Comparison of ENCODE assay signal across 28 cellular contexts in the genomic region with DNA sequence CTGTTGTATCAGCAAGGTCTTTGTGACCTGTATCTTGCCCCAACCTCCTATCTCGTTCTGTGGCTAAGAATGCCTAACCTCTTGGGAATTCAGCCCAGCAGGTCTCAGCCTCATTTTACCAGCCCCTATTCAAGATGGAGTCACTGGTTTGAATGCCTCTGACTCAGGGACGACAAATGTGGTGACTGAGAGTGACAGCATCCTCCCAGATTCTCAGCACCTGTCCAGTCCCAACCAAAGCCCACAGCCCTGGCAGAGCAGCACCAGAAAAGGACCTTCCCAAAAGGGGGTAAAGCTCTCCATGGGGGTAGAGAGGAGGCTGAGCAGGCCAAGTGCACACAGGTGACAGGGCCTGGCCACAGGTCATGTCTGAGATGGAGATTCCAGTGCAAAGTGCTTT.
"Had no signal": no experiment of that assay in that cellular context is flagged by ENCODE, and none has a peak within 500 bp of the region (broad histone marks: within the 10 kb centered on the region; RNA-seq: fewer than 3 reads in every experiment).

No MANE protein-coding gene starts in this region.

- H3K9me3 ChIP-seq: ascending aorta had no signal

- H3K27ac ChIP-seq: ascending aorta, Peyer's patch had no signal

- H3K36me3 ChIP-seq: ascending aorta, Peyer's patch had no signal

- DNase-seq: activated CD4-positive, alpha-beta T cell treated with anti-CD3 and anti-CD28 coated beads, Interleukin-2, amount 10 ng/mL, durations not matched to agents 24 days and 14 days; activated CD4-positive, alpha-beta T cell treated with anti-CD3 and anti-CD28 coated beads, Interleukin-2, amount 50 U/mL, for 4 hours; activated CD8-positive, alpha-beta T cell treated with anti-CD3 and anti-CD28 coated beads for 36 hours; activated effector memory CD4-positive, alpha-beta T cell treated with anti-CD3 and anti-CD28 coated beads, Interleukin-2, amount 50 U/mL, for 16 hours; activated naive CD4-positive, alpha-beta T cell; activated naive CD4-positive, alpha-beta T cell treated with anti-CD3 and anti-CD28 coated beads, Interleukin-2, amount 50 U/mL, for 16 hours; activated naive CD8-positive, alpha-beta T cell treated with anti-CD3 and anti-CD28 coated beads for 36 hours; activated T-cell treated with anti-CD3 and anti-CD28 coated beads, Interleukin-2, amount 50 U/mL, for 1 hour; activated T-cell treated with anti-CD3 and anti-CD28 coated beads, Interleukin-2, amount 50 U/mL, for 72 hours; amniotic stem cell; Kasumi-1; KBM-7; MM.1S; MV-4-11; NCI-H1092; NCI-H1436 treated with DMSO at 0.1 percent for 48 hours; NCI-H1694 treated with DMSO at 0.1 percent for 48 hours; NCI-H2029; NCI-H510A; NCI-H526; NCI-H748 treated with DMSO at 0.1 percent for 48 hours; NK-92 treated with Interleukin-12 subunit alpha and Interleukin-12 subunit beta, amount 100 ng/mL, for 24 hours; PC-3; Peyer's patch; Right ventricle myocardium superior; T1000 had no signal

- ATAC-seq: activated CD8-positive, alpha-beta T cell treated with anti-CD3 and anti-CD28 coated beads for 36 hours; activated T-cell treated with anti-CD3 and anti-CD28 coated beads, Interleukin-2, amount 50 U/mL, for 72 hours; activated T-helper 17 cell treated with anti-CD3 and anti-CD28 coated beads, Interleukin-2, amount 50 U/mL, for 72 hours; PC-3 had no signal

- H3K27me3 ChIP-seq: ascending aorta, Peyer's patch had no signal

- H3K4me3 ChIP-seq: ascending aorta, Peyer's patch had no signal

- H3K4me1 ChIP-seq: ascending aorta, Peyer's patch had no signal
